ENCODE assay signal across 32 cellular contexts in genomic region chr4:159697322-159698283, GRCh38.
DNase-seq lines count a peak whose midpoint lies in the region; FAIRE-seq and TF ChIP-seq lines count a peak whose summit lies in the region.
"Had no signal": no experiment of that assay in that cellular context is flagged by ENCODE, and none has a peak within 500 bp of the region (broad histone marks: within the 10 kb centered on the region; RNA-seq: fewer than 3 reads in every experiment).

No MANE protein-coding gene starts in this region.

- H3K27ac ChIP-seq in neural progenitor cell = no peak overlapping the region
- H3K27ac ChIP-seq: cardiac muscle cell, colonic mucosa, left lung, prostate gland, upper lobe of left lung had no signal

- peak overlapping the region; percentile 32 for H3K27ac Mint-ChIP-seq in neural progenitor cell
- H3K27ac Mint-ChIP-seq: activated B cell treated with CpG ODN at 0.5 μM for 24 hours; activated CD4-positive, alpha-beta T cell treated with anti-CD3 and anti-CD28 coated beads, Interleukin-2, amount 10 ng/mL, durations not matched to agents 7 days and 5 days; activated naive CD8-positive, alpha-beta T cell; CD14-positive monocyte; stimulated activated effector memory CD8-positive, alpha-beta T cell treated with anti-CD3 and anti-CD28 coated beads, Interleukin-12 subunit alpha, Interleukin-12 subunit beta, amount 100 ng/mL, for 72 hours had no signal

- FAIRE-seq in GM12891 (lab: Jason Lieb, UNC) = no peak
- FAIRE-seq: A204.1, RCC 7860 had no signal

- H3F3A ChIP-seq in neural progenitor cell (ENCODE audit: low read depth) = no peaks in the 10 kb centered on the region

- no peaks in the 10 kb centered on the region for H4K20me1 ChIP-seq in neural progenitor cell (ENCODE audit: low read depth)

- TF ChIP-seq POLR2A in GM12891 (IDR thresholded peaks at IDR 0.05; ENCODE audit: low read depth, low read length) = no peak

- peaks cover 62% of the 10 kb centered on the region for H3K9me3 Mint-ChIP-seq in neural progenitor cell
- H3K9me3 Mint-ChIP-seq: activated CD4-positive, alpha-beta T cell treated with anti-CD3 and anti-CD28 coated beads, Interleukin-2, amount 10 ng/mL, durations not matched to agents 7 days and 5 days had no signal

- peaks cover 21% of the 10 kb centered on the region for H3K36me3 Mint-ChIP-seq in neural progenitor cell
- H3K36me3 Mint-ChIP-seq: activated naive CD8-positive, alpha-beta T cell; CD14-positive monocyte; stimulated activated effector memory CD8-positive, alpha-beta T cell treated with anti-CD3 and anti-CD28 coated beads, Interleukin-12 subunit alpha, Interleukin-12 subunit beta, amount 100 ng/mL, for 72 hours had no signal

- H3K4me1 ChIP-seq in neural progenitor cell = no peaks in the 10 kb centered on the region
- H3K4me1 ChIP-seq: Caco-2, colonic mucosa, left lung, prostate gland, upper lobe of left lung had no signal

- H2AFZ ChIP-seq in neural progenitor cell (replicated peaks) = peak overlapping the region; percentile 42

- H3K9ac ChIP-seq in neural progenitor cell = no peak overlapping the region

- no peak overlapping the region for H3K4me3 Mint-ChIP-seq in neural progenitor cell
- H3K4me3 Mint-ChIP-seq: activated B cell treated with CpG ODN at 0.5 μM for 24 hours; activated CD4-positive, alpha-beta T cell treated with anti-CD3 and anti-CD28 coated beads, Interleukin-2, amount 10 ng/mL, durations not matched to agents 7 days and 5 days; activated naive CD8-positive, alpha-beta T cell; CD14-positive monocyte; stimulated activated effector memory CD8-positive, alpha-beta T cell treated with anti-CD3 and anti-CD28 coated beads, Interleukin-12 subunit alpha, Interleukin-12 subunit beta, amount 100 ng/mL, for 72 hours had no signal

- no peak for DNase-seq in GM12891 (ENCODE audit: insufficient read length, low spot score)
- peak; percentile 44 for DNase-seq in LoVo (ENCODE audit: low spot score)
- DNase-seq in astrocyte of the hippocampus (ENCODE audit: low read depth, low spot score) = peak; percentile 19
- no peak for DNase-seq in neural progenitor cell (ENCODE audit: low spot score)
- no peak for DNase-seq in NCI-H345 treated with DMSO at 0.1 percent for 48 hours (lab: John Stamatoyannopoulos, UW; ENCODE audit: unreplicated experiment)
- DNase-seq in inferior parietal cortex (ENCODE audit: extremely low spot score) = no peak
- no peak for DNase-seq in ureter (ENCODE audit: low spot score)
- DNase-seq in DMS 273 (lab: John Stamatoyannopoulos, UW; ENCODE audit: unreplicated experiment) = no peak
- DNase-seq: activated B cell treated with CpG ODN at 0.5 μM for 24 hours; activated CD4-positive, alpha-beta T cell treated with anti-CD3 and anti-CD28 coated beads, Interleukin-2, amount 10 ng/mL, durations not matched to agents 7 days and 5 days; activated effector memory CD4-positive, alpha-beta T cell treated with Interleukin-2 at 50 U/mL for 16 hours; Caco-2; colonic mucosa; DMS79 treated with DMSO at 0.1 percent for 48 hours; effector memory CD4-positive, alpha-beta T cell; GDM1; head of caudate nucleus; IMR-90; islet precursor cell; NCI-H1048; NCI-H187; NCI-H526 treated with DMSO at 0.1 percent for 48 hours; SHP77 treated with DMSO at 0.1 percent for 48 hours; upper lobe of left lung had no signal

- H3K4me3 ChIP-seq in neural progenitor cell = no peak overlapping the region
- H3K4me3 ChIP-seq: cardiac muscle cell, colonic mucosa, left lung, prostate gland, upper lobe of left lung had no signal

- H3K36me3 ChIP-seq in neural progenitor cell = no peaks in the 10 kb centered on the region
- H3K36me3 ChIP-seq: cardiac muscle cell, colonic mucosa, left lung, prostate gland, upper lobe of left lung had no signal

- peaks cover 2% of the 10 kb centered on the region for H3K27me3 Mint-ChIP-seq in neural progenitor cell (ENCODE audit: insufficient read depth, low read depth)
- H3K27me3 Mint-ChIP-seq: activated B cell treated with CpG ODN at 0.5 μM for 24 hours; activated CD4-positive, alpha-beta T cell treated with anti-CD3 and anti-CD28 coated beads, Interleukin-2, amount 10 ng/mL, durations not matched to agents 7 days and 5 days; activated naive CD8-positive, alpha-beta T cell had no signal

- H3K9me3 ChIP-seq in neural progenitor cell (ENCODE audit: low read depth) = peaks cover 6% of the 10 kb centered on the region
- H3K9me3 ChIP-seq: Caco-2, colonic mucosa, prostate gland, upper lobe of left lung had no signal

- no peak for TF ChIP-seq CTCF in neural progenitor cell (IDR thresholded peaks at IDR 0.05)

- H3K27me3 ChIP-seq in neural progenitor cell = no peaks in the 10 kb centered on the region
- H3K27me3 ChIP-seq: cardiac muscle cell, colonic mucosa, left lung, upper lobe of left lung had no signal

- no peaks in the 10 kb centered on the region for H3K79me2 ChIP-seq in neural progenitor cell (ENCODE audit: low read depth)

- no peaks in the 10 kb centered on the region for H3K4me1 Mint-ChIP-seq in neural progenitor cell
- H3K4me1 Mint-ChIP-seq: activated B cell treated with CpG ODN at 0.5 μM for 24 hours; activated CD4-positive, alpha-beta T cell treated with anti-CD3 and anti-CD28 coated beads, Interleukin-2, amount 10 ng/mL, durations not matched to agents 7 days and 5 days; CD14-positive monocyte; stimulated activated effector memory CD8-positive, alpha-beta T cell treated with anti-CD3 and anti-CD28 coated beads, Interleukin-12 subunit alpha, Interleukin-12 subunit beta, amount 100 ng/mL, for 72 hours had no signal

- H3K4me2 ChIP-seq in neural progenitor cell = no peak overlapping the region

TF ChIP-seq in GM12891, 5 proteins besides CTCF, POLR2A, EP300 and RAD21:
- TF ChIP-seq SPI1 (IDR thresholded peaks at IDR 0.05; ENCODE audit: low read depth, low read length) = peak; percentile 31; the same call in 1 of the 2 replicates
- TF ChIP-seq TAF1 (IDR thresholded peaks at IDR 0.05; ENCODE audit: low read depth, low read length) = no peak
- no peak for TF ChIP-seq POLR2AphosphoS5 (IDR thresholded peaks at IDR 0.05; ENCODE audit: low read depth, low read length)
- no peak for TF ChIP-seq POU2F2 (IDR thresholded peaks at IDR 0.05; ENCODE audit: low read depth, low read length)
- TF ChIP-seq PAX5 (IDR thresholded peaks at IDR 0.05; ENCODE audit: insufficient read depth, low read length, severe bottlenecking) = no peak
TF ChIP-seq in GM12891: peak in this region for 1.

Comparison
In these comparisons a context has a peak if more than half of its experiments do, and no peak if none do; other contexts are left out.
1. DNase-seq: peak in LoVo (single experiment) and astrocyte of the hippocampus (single experiment); none in GM12891 (single experiment), neural progenitor cell (single experiment), NCI-H345 treated with DMSO at 0.1 percent for 48 hours (single experiment), inferior parietal cortex (single experiment), ureter (single experiment) and DMS 273 (single experiment).